ENCODE assay signal across 7 cellular contexts in genomic region chr10:75407716-75408511, GRCh38. TPM values are rescaled to one million over a fixed set of nuclear protein-coding genes. Genes with fewer than 3 reads are reported as not detected.
DNase-seq lines count a peak whose midpoint lies in the region; ATAC-seq and TF ChIP-seq lines count a peak whose summit lies in the region.

No MANE protein-coding gene starts in this region.

- H3K4me3 Mint-ChIP-seq in activated naive CD8-positive, alpha-beta T cell treated with anti-CD3 and anti-CD28 coated beads, Interleukin-2, amount 50 U/mL, for 24 hours: peak overlapping the region; percentile 57

- peaks cover 74% of the 10 kb centered on the region for H3K27me3 Mint-ChIP-seq in activated naive CD8-positive, alpha-beta T cell treated with anti-CD3 and anti-CD28 coated beads, Interleukin-2, amount 50 U/mL, for 24 hours

- no peak overlapping the region for H3K27ac Mint-ChIP-seq in activated naive CD8-positive, alpha-beta T cell treated with anti-CD3 and anti-CD28 coated beads, Interleukin-2, amount 50 U/mL, for 24 hours

- 2% methylated on average over 68 of the region's 68 CpGs for WGBS in smooth muscle cell (ENCODE audit: low lambda C conversion rate)

- H3K4me2 ChIP-seq in smooth muscle cell: peak overlapping the region; percentile 97

- H3K9me3 ChIP-seq in iPS-18a (ENCODE audit: control insufficient read depth, low read depth, low read length) (peaks cover 2% of the 10 kb centered on the region), smooth muscle cell (replicated peaks; ENCODE audit: low read depth) (no peaks in the 10 kb centered on the region)

- H3K36me3 ChIP-seq in iPS-18a (ENCODE audit: control insufficient read depth, low read depth, low read length): no peaks in the 10 kb centered on the region
- H3K36me3 ChIP-seq in smooth muscle cell (ENCODE audit: low read depth): no peaks in the 10 kb centered on the region

- no peaks in the 10 kb centered on the region for H3K36me3 Mint-ChIP-seq in activated naive CD8-positive, alpha-beta T cell treated with anti-CD3 and anti-CD28 coated beads, Interleukin-2, amount 50 U/mL, for 24 hours (ENCODE audit: low read depth)

- no peak for ATAC-seq in activated naive CD8-positive, alpha-beta T cell treated with anti-CD3 and anti-CD28 coated beads, Interleukin-2, amount 50 U/mL, for 24 hours
- ATAC-seq in GM19351 (IDR thresholded peaks at IDR 0.05; ENCODE audit: unreplicated experiment): no peak
- no peak for ATAC-seq in HG02840 (IDR thresholded peaks at IDR 0.05; ENCODE audit: low FRiP score, unreplicated experiment)

- no peaks in the 10 kb centered on the region for H3K79me2 ChIP-seq in smooth muscle cell (ENCODE audit: low read depth)

- H3K4me1 ChIP-seq in iPS-18a (ENCODE audit: control insufficient read depth, low read depth, low read length) (peaks cover 36% of the 10 kb centered on the region), smooth muscle cell (ENCODE audit: low read depth) (peaks cover 32% of the 10 kb centered on the region)

- TF ChIP-seq CTCF in HFF-Myc (IDR thresholded peaks at IDR 0.05; ENCODE audit: low read depth, low read length, missing control alignments) (no peak), smooth muscle cell (IDR thresholded peaks at IDR 0.05; ENCODE audit: borderline replicate concordance, insufficient read depth, poor library complexity, severe bottlenecking) (no peak)

- H3K27ac ChIP-seq in iPS-18a (ENCODE audit: low read length) (no peak overlapping the region), smooth muscle cell (ENCODE audit: low read depth) (no peak overlapping the region)

- no peak overlapping the region for H3K9ac ChIP-seq in iPS-18a (ENCODE audit: low read length)
- no peak overlapping the region for H3K9ac ChIP-seq in smooth muscle cell (ENCODE audit: low read depth)

- H3F3A ChIP-seq in smooth muscle cell (ENCODE audit: low read depth): peaks cover 4% of the 10 kb centered on the region

- no peaks in the 10 kb centered on the region for H3K9me3 Mint-ChIP-seq in activated naive CD8-positive, alpha-beta T cell treated with anti-CD3 and anti-CD28 coated beads, Interleukin-2, amount 50 U/mL, for 24 hours

- H3K27me3 ChIP-seq in iPS-18a (ENCODE audit: control insufficient read depth, insufficient read depth, low read length) (peaks cover 97% of the 10 kb centered on the region), smooth muscle cell (ENCODE audit: low read depth) (peaks cover under 1% of the 10 kb centered on the region)

- DNase-seq in HFF-Myc (ENCODE audit: extremely low read depth, low read depth) (no peak), smooth muscle cell (lab: John Stamatoyannopoulos, UW; ENCODE audit: unreplicated experiment) (no peak), NCI-H1436 treated with DMSO at 0.1 percent for 48 hours (lab: John Stamatoyannopoulos, UW) (no peak)
- DNase-seq in activated naive CD8-positive, alpha-beta T cell treated with anti-CD3 and anti-CD28 coated beads, Interleukin-2, amount 50 U/mL, for 24 hours: no peak

- H2AFZ ChIP-seq in smooth muscle cell (ENCODE audit: low read depth): peak overlapping the region; percentile 50

- no peaks in the 10 kb centered on the region for H4K20me1 ChIP-seq in smooth muscle cell (ENCODE audit: low read depth)

- H3K4me3 ChIP-seq in HFF-Myc (replicated peaks; ENCODE audit: low read depth, low read length) (peak overlapping the region; percentile 61), iPS-18a (ENCODE audit: low read length) (peak overlapping the region; percentile 62), smooth muscle cell (peak overlapping the region; percentile 95)

- peaks cover 29% of the 10 kb centered on the region for H3K4me1 Mint-ChIP-seq in activated naive CD8-positive, alpha-beta T cell treated with anti-CD3 and anti-CD28 coated beads, Interleukin-2, amount 50 U/mL, for 24 hours

RNA-seq across cellular contexts. Expression of gene ZNF503, which starts 6.3 kb away (rescaled TPM):
- total RNA-seq in smooth muscle cell: 5.2 and 11.8 TPM in 2 replicates
- polyA plus RNA-seq in smooth muscle cell: 6.8 and 8.4 TPM in 2 replicates

RNA-seq across cellular contexts. Expression of gene LRMDA, which starts 23.5 kb away (rescaled TPM):
- total RNA-seq in smooth muscle cell: 1.5 and 87.4 TPM in 2 replicates
- polyA plus RNA-seq in smooth muscle cell: 1.6 and 2.0 TPM in 2 replicates
